In the genomic region with DNA sequence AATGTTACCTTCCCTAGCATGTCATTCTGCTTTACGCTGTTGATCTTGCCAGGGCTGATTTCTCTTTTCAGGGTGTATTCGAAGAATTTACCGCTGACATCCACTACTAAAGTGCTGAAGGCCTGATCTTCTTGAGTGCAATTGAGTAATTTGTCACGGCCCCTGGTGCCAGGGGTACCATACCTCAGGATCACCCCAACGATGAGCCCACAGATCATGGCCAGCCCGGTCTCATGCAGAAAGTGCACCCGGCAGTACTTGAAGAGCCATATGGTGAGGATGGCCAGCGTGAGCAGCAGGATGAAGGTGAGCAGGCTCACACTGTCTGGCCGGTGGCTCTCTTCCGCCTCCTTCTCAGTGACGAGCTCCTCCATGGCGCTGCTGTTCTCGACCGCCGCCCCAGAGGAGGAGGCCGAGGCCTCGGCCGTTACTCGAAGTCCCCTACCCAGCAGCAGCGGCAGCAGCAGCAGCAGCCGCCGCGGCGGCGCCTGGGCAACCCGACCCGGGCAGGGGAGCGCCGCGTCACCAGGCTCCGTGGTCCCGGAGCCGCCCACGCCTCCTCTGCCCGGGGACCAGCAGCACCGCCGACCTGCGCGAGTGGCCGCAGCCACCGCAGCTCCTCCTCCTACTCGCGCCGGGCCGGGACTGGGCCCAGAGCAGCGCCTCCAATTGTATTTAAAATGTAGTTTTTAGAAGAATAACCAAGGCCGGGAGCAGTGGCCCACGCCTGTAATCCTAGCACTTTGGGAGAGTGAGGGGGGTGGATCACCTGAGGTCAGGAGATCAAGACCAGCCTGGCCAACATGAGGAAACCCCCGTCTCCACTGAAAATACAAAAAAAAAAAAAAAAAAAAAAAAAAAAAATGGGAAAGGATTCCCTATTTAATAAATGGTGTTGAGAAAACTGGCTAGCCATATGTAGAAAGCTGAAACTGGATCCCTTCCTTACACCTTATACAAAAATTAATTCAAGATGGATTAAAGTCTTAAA, we compare ENCODE assay signal across 9 cellular contexts. TPM values are rescaled to one million over a fixed set of nuclear protein-coding genes. Genes with fewer than 3 reads are reported as not detected.
DNase-seq lines count a peak whose midpoint lies in the region; ATAC-seq lines count a peak whose summit lies in the region.
"Had no signal": no experiment of that assay in that cellular context is flagged by ENCODE, and none has a peak within 500 bp of the region (broad histone marks: within the 10 kb centered on the region; RNA-seq: fewer than 3 reads in every experiment).

No MANE protein-coding gene starts in this region.

- DNase-seq in NCI-H2171 (lab: John Stamatoyannopoulos, UW) (peak; percentile 7), NCI-H2171 treated with DMSO at 0.1 percent for 48 hours (lab: John Stamatoyannopoulos, UW) (no peak), M059J (ENCODE audit: low read depth) (peak; percentile 57), adipocyte (ENCODE audit: low read depth) (peak; percentile 78), right cardiac atrium (peak; percentile 59 to 87 (median 86)), retina (peak; percentile 85), NAMALWA (ENCODE audit: low spot score) (no peak), NCI-H82 (lab: John Stamatoyannopoulos, UW) (no peak)

- H3K4me3 ChIP-seq in adipocyte (ENCODE audit: low read length): peak overlapping the region; percentile 69
- H3K4me3 ChIP-seq in right cardiac atrium (ENCODE audit: low read length): peak overlapping the region; percentile 47

- H3K27ac ChIP-seq in right cardiac atrium (ENCODE audit: low read length): peak overlapping the region; percentile 30
- H3K27ac ChIP-seq: C4-2B had no signal

- H3K27me3 ChIP-seq in adipocyte (replicated peaks; ENCODE audit: control insufficient read depth, insufficient read depth, low read length): peaks cover 11% of the 10 kb centered on the region
- no peaks in the 10 kb centered on the region for H3K27me3 ChIP-seq in right cardiac atrium (ENCODE audit: control insufficient read depth, insufficient read depth)

- no peaks in the 10 kb centered on the region for H3K36me3 ChIP-seq in adipocyte (ENCODE audit: control insufficient read depth, insufficient read depth, low read length, severe bottlenecking)

- ATAC-seq in right cardiac atrium: peak; percentile 97 to 99

- WGBS in right cardiac atrium: 15% methylated on average over 49 of the region's 49 CpGs

- intact Hi-C loops in right cardiac atrium (cut with DNase I): no loop called here

- peak overlapping the region; percentile 51 for H3K9ac ChIP-seq in adipocyte (ENCODE audit: low read length)

- H3K9me3 ChIP-seq in adipocyte (ENCODE audit: control insufficient read depth, low read length) (no peaks in the 10 kb centered on the region), right cardiac atrium (ENCODE audit: control insufficient read depth, low read length) (no peaks in the 10 kb centered on the region)

- peaks cover 2% of the 10 kb centered on the region for H3K4me1 ChIP-seq in adipocyte (ENCODE audit: control insufficient read depth, insufficient read depth, low read length)
- H3K4me1 ChIP-seq in right cardiac atrium (ENCODE audit: control insufficient read depth, insufficient read depth, low read length): no peaks in the 10 kb centered on the region

RNA-seq across cellular contexts. Expression of gene TMPO, which starts 58.5 kb away (rescaled TPM):
- total RNA-seq in M059J (2014; rRNA removed; shearing (Covaris generic)): 133 and 194 TPM in 2 replicates
- total RNA-seq in right cardiac atrium: 10 to 100 TPM; 18.8 to 28.9 (median 21.6) TPM
- polyA plus RNA-seq in right cardiac atrium: 14.8 TPM

Comparison
In these comparisons a context has a peak if more than half of its experiments do, and no peak if none do; other contexts are left out.
1. DNase-seq: peak in NCI-H2171 (single experiment), M059J (single experiment), adipocyte (single experiment), right cardiac atrium (3 of 3) and retina (single experiment); none in NCI-H2171 treated with DMSO at 0.1 percent for 48 hours (single experiment), NAMALWA (single experiment) and NCI-H82 (single experiment).